In the genomic region with DNA sequence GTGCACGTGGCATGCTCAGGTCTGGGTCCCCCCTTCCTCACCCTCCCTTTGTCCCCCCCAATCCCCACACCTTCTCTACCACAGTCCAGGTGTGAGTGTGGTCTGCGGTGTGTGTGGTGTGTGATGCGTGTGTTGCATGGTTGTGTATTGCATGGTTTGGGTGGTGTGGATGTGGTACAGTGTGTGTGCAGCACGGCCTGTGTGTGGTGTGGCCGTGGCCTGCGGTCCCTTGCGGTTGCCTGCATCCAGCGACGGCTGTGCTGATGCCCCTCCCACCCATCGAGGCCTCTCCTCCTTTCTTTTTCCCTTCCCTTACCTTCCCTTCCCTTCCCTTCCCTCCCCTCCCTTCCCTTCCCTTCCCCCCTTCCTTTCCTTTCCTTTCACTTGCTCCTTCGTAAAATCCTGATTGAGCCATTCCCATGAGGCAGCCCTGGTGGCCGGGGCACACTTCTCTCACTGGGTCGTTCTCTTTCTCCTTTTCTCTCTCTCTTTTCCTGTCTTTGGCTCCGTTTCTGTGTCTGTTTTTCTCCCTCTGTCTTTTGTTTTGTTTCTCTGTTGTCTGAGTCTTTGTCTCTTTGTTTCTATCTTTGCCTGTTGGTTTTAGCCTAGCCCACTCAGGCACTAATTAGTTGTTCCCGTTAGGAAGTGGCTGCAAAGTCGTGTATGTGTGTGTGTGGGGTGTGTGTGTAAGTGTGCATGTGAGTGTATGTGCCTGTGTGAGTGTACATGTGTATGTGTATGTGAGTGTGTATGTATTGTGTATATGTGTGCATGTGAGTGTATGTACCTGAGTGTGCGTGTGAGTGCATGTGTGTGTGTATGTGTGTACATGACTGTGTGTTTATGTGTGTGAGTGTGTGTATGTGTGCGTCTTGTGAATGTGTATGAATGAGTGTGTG, we compare ENCODE assay signal across 9 cellular contexts.
DNase-seq lines count a peak whose midpoint lies in the region; ATAC-seq, FAIRE-seq and TF ChIP-seq lines count a peak whose summit lies in the region.
"Had no signal": no experiment of that assay in that cellular context is flagged by ENCODE, and none has a peak within 500 bp of the region (broad histone marks: within the 10 kb centered on the region; RNA-seq: fewer than 3 reads in every experiment).

No MANE protein-coding gene starts in this region.

- H3K27ac Mint-ChIP-seq in activated CD8-positive, alpha-beta T cell treated with anti-CD3 and anti-CD28 coated beads, Interleukin-2, amount 10 ng/mL, durations not matched to agents 7 days and 5 days, result no peak overlapping the region

- peak overlapping the region; percentile 64; the same call in 1 of the 2 replicates for H3K9ac ChIP-seq in BLaER1

- H3K4me3 Mint-ChIP-seq in activated CD8-positive, alpha-beta T cell treated with anti-CD3 and anti-CD28 coated beads, Interleukin-2, amount 10 ng/mL, durations not matched to agents 7 days and 5 days, result no peak overlapping the region

- ATAC-seq in activated CD8-positive, alpha-beta T cell treated with anti-CD3 and anti-CD28 coated beads, Interleukin-2, amount 10 ng/mL, durations not matched to agents 7 days and 5 days, result no peak
- no peak for ATAC-seq in GM18870 (IDR thresholded peaks at IDR 0.05; ENCODE audit: unreplicated experiment)
- ATAC-seq in GM21367 (IDR thresholded peaks at IDR 0.05; ENCODE audit: unreplicated experiment), result no peak

- TF ChIP-seq POLR2A in GM12892 (IDR thresholded peaks at IDR 0.05; ENCODE audit: low read depth, low read length), result no peak

- H4K20me1 ChIP-seq in BLaER1, result no peaks in the 10 kb centered on the region

- peak; percentile 89 for FAIRE-seq in GM12892 (lab: Jason Lieb, UNC)

- H3K4me1 Mint-ChIP-seq in activated CD8-positive, alpha-beta T cell treated with anti-CD3 and anti-CD28 coated beads, Interleukin-2, amount 10 ng/mL, durations not matched to agents 7 days and 5 days (ENCODE audit: low read depth), result peaks cover 9% of the 10 kb centered on the region

- H3K9me3 ChIP-seq in BLaER1, result no peaks in the 10 kb centered on the region
- H3K9me3 ChIP-seq in mononuclear cell (ENCODE audit: low read depth, low read length), result no peaks in the 10 kb centered on the region

- H3K27me3 ChIP-seq in BLaER1 (no peaks in the 10 kb centered on the region), mononuclear cell (ENCODE audit: insufficient read depth, low read length) (no peaks in the 10 kb centered on the region)

- H3K4me2 ChIP-seq in BLaER1, result peak overlapping the region; percentile 90

- H3K4me1 ChIP-seq in BLaER1 (peaks cover 67% of the 10 kb centered on the region), mononuclear cell (ENCODE audit: insufficient read depth, low read length) (peaks cover 24% of the 10 kb centered on the region)

- DNase-seq in GM12892 (ENCODE audit: insufficient read length), result no peak
- DNase-seq in activated CD8-positive, alpha-beta T cell treated with anti-CD3 and anti-CD28 coated beads, Interleukin-2, amount 10 ng/mL, durations not matched to agents 7 days and 5 days, result peak; percentile 39
- DNase-seq in T-helper 9 cell, result no peak
- DNase-seq in superior temporal gyrus (ENCODE audit: extremely low spot score), result no peak
- DNase-seq: activated naive CD4-positive, alpha-beta T cell treated with anti-CD3 and anti-CD28 coated beads, Interleukin-2, amount 50 U/mL, for 16 hours had no signal

- no peaks in the 10 kb centered on the region for H3K9me3 Mint-ChIP-seq in activated CD8-positive, alpha-beta T cell treated with anti-CD3 and anti-CD28 coated beads, Interleukin-2, amount 10 ng/mL, durations not matched to agents 7 days and 5 days (ENCODE audit: insufficient read depth)

- POLR2A ChIA-PET in activated CD8-positive, alpha-beta T cell treated with anti-CD3 and anti-CD28 coated beads, Interleukin-2, amount 10 ng/mL, durations not matched to agents 7 days and 5 days (lab: Charles Lee), result interaction anchor here (0.7 kb wide), 1 partner anchor 263 kb away, joined by 6 read pairs; no protein-coding TSS in a partner anchor

- CTCF ChIA-PET in activated CD8-positive, alpha-beta T cell treated with anti-CD3 and anti-CD28 coated beads, Interleukin-2, amount 10 ng/mL, durations not matched to agents 7 days and 5 days (lab: Charles Lee), result no interaction called here

- H3K27ac ChIP-seq in BLaER1, result peak overlapping the region; percentile 35; the same call in 1 of the 2 replicates

- no peaks in the 10 kb centered on the region for H3K36me3 Mint-ChIP-seq in activated CD8-positive, alpha-beta T cell treated with anti-CD3 and anti-CD28 coated beads, Interleukin-2, amount 10 ng/mL, durations not matched to agents 7 days and 5 days (ENCODE audit: low read depth)

- peaks cover 23% of the 10 kb centered on the region for H3K27me3 Mint-ChIP-seq in activated CD8-positive, alpha-beta T cell treated with anti-CD3 and anti-CD28 coated beads, Interleukin-2, amount 10 ng/mL, durations not matched to agents 7 days and 5 days (ENCODE audit: low read depth)

- H3K4me3 ChIP-seq in BLaER1, result peak overlapping the region; percentile 56
- peak overlapping the region; percentile 20 for H3K4me3 ChIP-seq in mononuclear cell (ENCODE audit: low read length)

- H3K36me3 ChIP-seq in BLaER1, result no peaks in the 10 kb centered on the region
